ENCODE assay signal across 1 cellular context in the genomic region with DNA sequence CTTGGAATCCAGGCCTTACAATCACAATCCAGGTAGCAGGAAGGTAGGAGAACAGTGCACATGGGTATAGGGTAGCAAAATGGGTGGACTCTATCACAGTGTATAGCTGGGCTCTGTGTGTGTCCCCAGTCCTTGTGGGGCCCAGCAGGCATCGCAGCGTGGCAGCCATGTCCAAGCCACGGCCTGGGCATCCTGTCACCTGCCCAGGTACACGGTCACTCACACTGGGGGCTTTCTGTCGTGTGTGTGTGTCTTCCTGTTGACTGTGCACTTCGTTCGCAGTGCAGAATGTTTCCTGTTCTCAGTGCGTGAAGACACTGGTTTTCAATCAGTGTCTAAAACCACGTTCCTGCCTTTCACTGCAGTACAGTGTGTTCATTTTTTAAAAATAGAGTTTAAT.
TF ChIP-seq lines count a peak whose summit lies in the region.

No MANE protein-coding gene starts in this region.

TF ChIP-seq in GM12891, 5 proteins besides CTCF, POLR2A, EP300 and RAD21 (continued from another document):
- no peak for TF ChIP-seq SPI1 (IDR thresholded peaks at IDR 0.05; ENCODE audit: low read depth, low read length)
